In the genomic region with DNA sequence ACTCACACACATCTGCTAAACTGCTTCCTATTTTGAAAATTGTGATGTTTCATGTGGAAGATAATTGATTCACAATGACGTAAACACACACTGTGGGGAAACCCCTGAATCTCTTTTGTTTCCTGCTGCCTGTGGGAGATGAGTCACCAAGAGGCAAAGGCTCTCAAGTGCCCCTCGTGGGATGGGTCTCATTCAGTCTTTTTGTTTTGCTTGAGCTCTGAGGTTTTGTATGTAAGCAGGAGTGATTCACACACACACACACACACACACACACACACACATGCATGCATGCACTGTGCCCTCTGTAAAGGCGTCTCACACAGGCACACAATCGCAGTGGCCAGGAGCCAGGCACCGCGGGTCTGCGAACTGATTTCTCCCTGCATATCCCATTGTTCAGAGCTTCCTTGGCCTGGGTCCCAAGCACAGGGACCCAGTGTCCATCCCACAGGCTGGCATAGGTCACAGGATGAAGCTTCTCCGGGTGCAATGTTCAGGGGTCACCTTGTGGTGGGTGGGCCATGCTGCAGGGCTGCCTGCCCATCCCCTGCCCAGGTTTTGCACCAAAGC, we compare ENCODE assay signal across 9 cellular contexts. TPM values are rescaled to one million over a fixed set of nuclear protein-coding genes. Genes with fewer than 3 reads are reported as not detected.
A peak's percentile ranks its signal among the peaks of the same experiment; 100 is the strongest.
DNase-seq lines count a peak whose midpoint lies in the region; TF ChIP-seq lines count a peak whose summit lies in the region.
"Had no signal": no experiment of that assay in that cellular context is flagged by ENCODE, and none has a peak within 500 bp of the region (broad histone marks: within the 10 kb centered on the region; RNA-seq: fewer than 3 reads in every experiment).

No MANE protein-coding gene starts in this region.

- TF ChIP-seq POLR2A in testis (IDR thresholded peaks at IDR 0.05), result no peak

- no peaks in the 10 kb centered on the region for H3K27me3 ChIP-seq in testis
- H3K27me3 ChIP-seq: cardiac muscle cell had no signal

- no peak for TF ChIP-seq CTCF in GM12865 (IDR thresholded peaks at IDR 0.05; ENCODE audit: insufficient read depth, low read depth, low read length, missing control alignments)
- TF ChIP-seq CTCF in HFF-Myc (IDR thresholded peaks at IDR 0.05; ENCODE audit: low read depth, low read length, missing control alignments), result no peak
- no peak for TF ChIP-seq CTCF in testis (IDR thresholded peaks at IDR 0.05)

- H3K4me3 ChIP-seq in GM12865 (ENCODE audit: low read depth, low read length), result no peak overlapping the region
- no peak overlapping the region for H3K4me3 ChIP-seq in HFF-Myc (replicated peaks; ENCODE audit: low read depth, low read length)
- H3K4me3 ChIP-seq in testis, result no peak overlapping the region
- H3K4me3 ChIP-seq: cardiac muscle cell had no signal

- intact Hi-C loops in testis (cut with DNase I; ENCODE audit: low total_unique reads), result no loop called here

- H3K36me3 ChIP-seq in testis (ENCODE audit: low read depth, missing control alignments), result no peaks in the 10 kb centered on the region
- H3K36me3 ChIP-seq: cardiac muscle cell had no signal

- no peak overlapping the region for H3K27ac ChIP-seq in testis
- H3K27ac ChIP-seq: cardiac muscle cell had no signal

- H3K9me3 ChIP-seq in testis, result no peaks in the 10 kb centered on the region

- DNase-seq in GM12865 (ENCODE audit: low read depth) (peak; percentile 86), HFF-Myc (ENCODE audit: extremely low read depth, low read depth) (peak; percentile 77), NCI-H1092 treated with DMSO at 0.1 percent for 48 hours (lab: John Stamatoyannopoulos, UW) (peak; percentile 43), putamen (ENCODE audit: low spot score) (peak; percentile 56), testis (no peak), NCI-H446 (lab: John Stamatoyannopoulos, UW) (no peak)
- peak; percentile 50 for DNase-seq in activated CD4-positive, alpha-beta T cell treated with anti-CD3 and anti-CD28 coated beads, Interleukin-2, amount 50 U/mL, for 1 hour
- peak; percentile 15 for DNase-seq in effector CD8-positive, alpha-beta T cell (lab: John Stamatoyannopoulos, UW)

- H3K4me1 ChIP-seq in testis, result no peaks in the 10 kb centered on the region

- 59 to 65% methylated on average over 6 to 8 of the region's 8 CpGs for WGBS in testis, 2 donors

RNA-seq across cellular contexts. Expression of gene ARHGEF4, which starts 12.1 kb away (rescaled TPM):
- total RNA-seq in testis, result 10 to 100 TPM; 36.3 to 37.4 TPM
- polyA plus RNA-seq in testis (ENCODE audit: insufficient read depth, low read depth, low replicate concordance), result 18.0 TPM

Comparison
In these comparisons a context has a peak if more than half of its experiments do, and no peak if none do; other contexts are left out.
1. DNase-seq: peak in GM12865 (single experiment), HFF-Myc (single experiment), NCI-H1092 treated with DMSO at 0.1 percent for 48 hours (single experiment), activated CD4-positive, alpha-beta T cell treated with anti-CD3 and anti-CD28 coated beads, Interleukin-2, amount 50 U/mL, for 1 hour (single experiment), effector CD8-positive, alpha-beta T cell (single experiment) and putamen (single experiment); none in testis (single experiment) and NCI-H446 (0 of 2).